In genomic region chrX:76253432-76253831, GRCh38 we compare ENCODE assay signal across 8 cellular contexts.
DNase-seq lines count a peak whose midpoint lies in the region; TF ChIP-seq lines count a peak whose summit lies in the region.

No MANE protein-coding gene starts in this region.

- H3K4me1 ChIP-seq in HAP-1, result no peaks in the 10 kb centered on the region
- no peaks in the 10 kb centered on the region for H3K4me1 ChIP-seq in fibroblast of lung (ENCODE audit: control insufficient read depth, extremely low read depth, insufficient read depth, low read length)

- H3K4me2 ChIP-seq in fibroblast of lung (ENCODE audit: extremely low read depth, insufficient read depth, low read length), result no peak overlapping the region

- H3K36me3 ChIP-seq in HAP-1 (replicated peaks) (no peaks in the 10 kb centered on the region), fibroblast of lung (ENCODE audit: control insufficient read depth, insufficient read depth, low read length) (no peaks in the 10 kb centered on the region)

- H3K27ac ChIP-seq in fibroblast of lung (ENCODE audit: insufficient read depth, low read length), result no peak overlapping the region

- in situ Hi-C loops in HAP-1 (cut with MboI; ENCODE audit: low sequenced_read_pairs), result no loop called here

- H3K9me3 ChIP-seq in HAP-1, result no peaks in the 10 kb centered on the region
- no peaks in the 10 kb centered on the region for H3K9me3 ChIP-seq in fibroblast of lung (ENCODE audit: control insufficient read depth, insufficient read depth, low read depth, low read length)

- no peak overlapping the region for H3K4me3 ChIP-seq in HAP-1
- no peak overlapping the region for H3K4me3 ChIP-seq in fibroblast of lung (replicated peaks in 1 of 4; ENCODE audit: control extremely low read depth in 1 of 4, insufficient read depth in 1 of 4, low read depth in 3 of 4, low read length in 4 of 4)

- peak; percentile 64 for DNase-seq in activated effector memory CD4-positive, alpha-beta T cell treated with anti-CD3 and anti-CD28 coated beads, Interleukin-2, amount 50 U/mL, for 16 hours
- DNase-seq in activated effector memory CD4-positive, alpha-beta T cell treated with Interleukin-2 at 50 U/mL for 16 hours, result no peak
- DNase-seq in HAP-1 (ENCODE audit: low spot score in 2 of 2) (peak; percentile 4 to 49), MV-4-11 (lab: John Stamatoyannopoulos, UW) (peak; percentile 43), fibroblast of lung (ENCODE audit: low read depth in 2 of 2) (peak; percentile 18 to 67), non-pigmented ciliary epithelial cell (ENCODE audit: low read depth) (peak; percentile 1), NCI-H226 (no peak)
- DNase-seq in activated CD4-positive, alpha-beta T cell treated with anti-CD3 and anti-CD28 coated beads, Interleukin-2, amount 50 U/mL, for 1 hour, result peak; percentile 31

- H3K79me2 ChIP-seq in fibroblast of lung (ENCODE audit: control insufficient read depth, insufficient read depth, low read length), result no peaks in the 10 kb centered on the region

- no peaks in the 10 kb centered on the region for H4K20me1 ChIP-seq in fibroblast of lung (ENCODE audit: control insufficient read depth, extremely low read depth, insufficient read depth, low read length)

- TF ChIP-seq CTCF in fibroblast of lung (conservative IDR thresholded peaks at IDR 0.05 in 1 of 2, IDR thresholded peaks at IDR 0.05 in 1 of 2; ENCODE audit: low read depth in 1 of 2, low read length in 2 of 2), result peak; percentile 55 to 60

- H3K27me3 ChIP-seq in HAP-1 (ENCODE audit: low read depth) (no peaks in the 10 kb centered on the region), fibroblast of lung (ENCODE audit: control insufficient read depth, insufficient read depth, low read length) (no peaks in the 10 kb centered on the region)

- no peak overlapping the region for H3K9ac ChIP-seq in fibroblast of lung (ENCODE audit: insufficient read depth, low read length)

- H2AFZ ChIP-seq in fibroblast of lung (ENCODE audit: low read length), result no peak overlapping the region

Comparison
In these comparisons a context has a peak if more than half of its experiments do, and no peak if none do; other contexts are left out.
1. DNase-seq: peak in activated effector memory CD4-positive, alpha-beta T cell treated with anti-CD3 and anti-CD28 coated beads, Interleukin-2, amount 50 U/mL, for 16 hours (single experiment), HAP-1 (2 of 2), MV-4-11 (single experiment), activated CD4-positive, alpha-beta T cell treated with anti-CD3 and anti-CD28 coated beads, Interleukin-2, amount 50 U/mL, for 1 hour (single experiment), fibroblast of lung (2 of 2) and non-pigmented ciliary epithelial cell (single experiment); none in activated effector memory CD4-positive, alpha-beta T cell treated with Interleukin-2 at 50 U/mL for 16 hours (single experiment) and NCI-H226 (single experiment).